ENCODE assay signal across 16 cellular contexts in the genomic region with DNA sequence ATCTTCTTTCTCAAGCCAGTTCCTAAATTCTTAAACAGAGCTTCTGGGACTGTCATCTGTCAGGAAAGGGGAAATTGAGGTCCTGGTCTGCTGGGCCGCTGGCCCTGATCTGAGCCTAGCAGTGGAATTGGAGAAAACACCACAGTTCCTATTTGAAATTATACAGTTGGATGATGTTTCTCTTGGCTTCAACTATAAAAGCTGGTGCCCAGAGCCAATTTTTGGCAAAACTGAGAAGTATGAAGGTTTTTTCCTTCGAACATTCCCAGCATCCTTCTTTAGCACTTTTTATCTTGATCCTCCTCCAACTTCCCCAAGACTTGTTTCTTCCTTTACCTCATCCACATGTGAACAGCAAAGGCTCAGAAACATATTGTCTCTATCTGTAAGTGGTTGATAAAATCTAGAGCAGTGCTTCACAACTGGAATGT.
A peak's percentile ranks its signal among the peaks of the same experiment; 100 is the strongest.
DNase-seq lines count a peak whose midpoint lies in the region; ATAC-seq and TF ChIP-seq lines count a peak whose summit lies in the region.
"Had no signal": no experiment of that assay in that cellular context is flagged by ENCODE, and none has a peak within 500 bp of the region (broad histone marks: within the 10 kb centered on the region; RNA-seq: fewer than 3 reads in every experiment).

No MANE protein-coding gene starts in this region.

- intact Hi-C loops in left cardiac atrium (cut with DNase I) (no loop called here), body of pancreas (cut with DNase I) (no loop called here)

- no peak for TF ChIP-seq POLR2A in body of pancreas (IDR thresholded peaks at IDR 0.05)

- no peak overlapping the region for H3K4me3 ChIP-seq in smooth muscle cell
- no peak overlapping the region for H3K4me3 ChIP-seq in CD8-positive, alpha-beta memory T cell (ENCODE audit: low read length)
- no peak overlapping the region for H3K4me3 ChIP-seq in body of pancreas

- H3K27me3 Mint-ChIP-seq in CD8-positive, alpha-beta memory T cell: peaks cover 1 to 7% of the 10 kb centered on the region in 2 donors
- H3K27me3 Mint-ChIP-seq: central memory CD8-positive, alpha-beta T cell had no signal

- POLR2A ChIA-PET in CD8-positive, alpha-beta memory T cell (lab: Charles Lee): no interaction called here

- peaks cover 0 to 3% (median under 1%) of the 10 kb centered on the region in 3 donors for H3K36me3 Mint-ChIP-seq in CD8-positive, alpha-beta memory T cell
- H3K36me3 Mint-ChIP-seq: mesothelial cell of epicardium had no signal

- no peaks in the 10 kb centered on the region for H4K20me1 ChIP-seq in smooth muscle cell (ENCODE audit: low read depth)

- H3K4me1 Mint-ChIP-seq in CD8-positive, alpha-beta memory T cell: peaks cover 0 to 2% (median under 1%) of the 10 kb centered on the region in 3 donors
- H3K4me1 Mint-ChIP-seq: central memory CD8-positive, alpha-beta T cell had no signal

- peak overlapping the region; percentile 40 for H3K27ac ChIP-seq in smooth muscle cell (ENCODE audit: low read depth)
- H3K27ac ChIP-seq in CD8-positive, alpha-beta memory T cell (ENCODE audit: low read depth, low read length): no peak overlapping the region
- peak overlapping the region in 1 of 4 donors; percentile 59 for H3K27ac ChIP-seq in body of pancreas

- H3K4me1 ChIP-seq in smooth muscle cell (ENCODE audit: low read depth): no peaks in the 10 kb centered on the region
- H3K4me1 ChIP-seq in CD8-positive, alpha-beta memory T cell (ENCODE audit: insufficient read depth, low read length): no peaks in the 10 kb centered on the region
- H3K4me1 ChIP-seq in body of pancreas: peaks cover 11% of the 10 kb centered on the region

- TF ChIP-seq CTCF in smooth muscle cell (IDR thresholded peaks at IDR 0.05; ENCODE audit: borderline replicate concordance, insufficient read depth, poor library complexity, severe bottlenecking): no peak
- TF ChIP-seq CTCF in body of pancreas (IDR thresholded peaks at IDR 0.05): no peak

- no peaks in the 10 kb centered on the region for H3K79me2 ChIP-seq in smooth muscle cell (ENCODE audit: low read depth)

- H3K27me3 ChIP-seq in smooth muscle cell (ENCODE audit: low read depth): no peaks in the 10 kb centered on the region
- H3K27me3 ChIP-seq in CD8-positive, alpha-beta memory T cell (ENCODE audit: insufficient read depth, low read length, poor library complexity, severe bottlenecking): no peaks in the 10 kb centered on the region
- no peaks in the 10 kb centered on the region for H3K27me3 ChIP-seq in body of pancreas

- H3K4me2 ChIP-seq in smooth muscle cell: no peak overlapping the region

- ATAC-seq in left cardiac atrium (peak; percentile 7 to 9), body of pancreas (no peak)
- ATAC-seq: T-cell had no signal

- H3K36me3 ChIP-seq in smooth muscle cell (ENCODE audit: low read depth) (no peaks in the 10 kb centered on the region), body of pancreas (replicated peaks in 1 of 2; ENCODE audit: insufficient read depth in 1 of 2, low read depth in 2 of 2) (no peaks in the 10 kb centered on the region)
- no peaks in the 10 kb centered on the region for H3K36me3 ChIP-seq in CD8-positive, alpha-beta memory T cell (ENCODE audit: insufficient read depth, low read length)

- H3K9me3 ChIP-seq in smooth muscle cell (replicated peaks; ENCODE audit: low read depth) (no peaks in the 10 kb centered on the region), body of pancreas (no peaks in the 10 kb centered on the region)
- H3K9me3 ChIP-seq in CD8-positive, alpha-beta memory T cell (ENCODE audit: low read length): no peaks in the 10 kb centered on the region

- H3F3A ChIP-seq in smooth muscle cell (ENCODE audit: low read depth): no peaks in the 10 kb centered on the region

- H2AFZ ChIP-seq in smooth muscle cell (ENCODE audit: low read depth): no peak overlapping the region

- H3K4me3 Mint-ChIP-seq in CD8-positive, alpha-beta memory T cell: no peak overlapping the region
- H3K4me3 Mint-ChIP-seq: activated B cell treated with CpG ODN at 0.5 μM for 24 hours; activated T-helper 1 cell treated with anti-CD3 and anti-CD28 coated beads, Interleukin-12 subunit alpha, Interleukin-12 subunit beta, Interleukin-2, Interleukin-4 antibody, amounts not matched to agents 30 ng/mL and 10 ng/mL and 1 ng/mL, durations not matched to agents 14 hours and 24 hours and 36 hours; central memory CD8-positive, alpha-beta T cell; HFFc6; mesothelial cell of epicardium; T-cell had no signal

- no peaks in the 10 kb centered on the region for H3K9me3 Mint-ChIP-seq in CD8-positive, alpha-beta memory T cell
- H3K9me3 Mint-ChIP-seq: activated B cell treated with CpG ODN at 0.5 μM for 24 hours; activated T-helper 1 cell treated with anti-CD3 and anti-CD28 coated beads, Interleukin-12 subunit alpha, Interleukin-12 subunit beta, Interleukin-2, Interleukin-4 antibody, amounts not matched to agents 30 ng/mL and 10 ng/mL and 1 ng/mL, durations not matched to agents 14 hours and 24 hours and 36 hours; central memory CD8-positive, alpha-beta T cell; HFFc6; T-cell had no signal

- in situ Hi-C loops in KBM-7 (cut with MboI; ENCODE audit: low pct_unique_long_range_greater_than_20kb, low sequenced_read_pairs): no loop called here

- DNase-seq in KBM-7 (peak; percentile 35), astrocyte of the hippocampus (ENCODE audit: low read depth, low spot score) (peak; percentile 71), left cardiac atrium (no peak), smooth muscle cell (lab: John Stamatoyannopoulos, UW; ENCODE audit: unreplicated experiment) (no peak), OCI-M1 (lab: John Stamatoyannopoulos, UW) (no peak), body of pancreas (no peak), NCI-H2227 (lab: John Stamatoyannopoulos, UW; ENCODE audit: unreplicated experiment) (no peak)
- DNase-seq in CD8-positive, alpha-beta memory T cell: no peak
- DNase-seq: activated B cell treated with CpG ODN at 0.5 μM for 24 hours, HFFc6, NCI-H2171 treated with DMSO at 0.1 percent for 48 hours, RPMI8226, T-cell had no signal

- CTCF ChIA-PET in CD8-positive, alpha-beta memory T cell (lab: Charles Lee): no interaction called here

- no peak overlapping the region for H3K27ac Mint-ChIP-seq in CD8-positive, alpha-beta memory T cell
- H3K27ac Mint-ChIP-seq: activated B cell treated with CpG ODN at 0.5 μM for 24 hours; activated T-helper 1 cell treated with anti-CD3 and anti-CD28 coated beads, Interleukin-12 subunit alpha, Interleukin-12 subunit beta, Interleukin-2, Interleukin-4 antibody, amounts not matched to agents 30 ng/mL and 10 ng/mL and 1 ng/mL, durations not matched to agents 14 hours and 24 hours and 36 hours; HFFc6; mesothelial cell of epicardium; T-cell had no signal

- H3K9ac ChIP-seq in smooth muscle cell (ENCODE audit: low read depth): no peak overlapping the region

- 96% methylated on average over 2 of the region's 2 CpGs for WGBS in smooth muscle cell (ENCODE audit: low lambda C conversion rate)
- 54 to 69% methylated on average over 2 of the region's 2 CpGs for WGBS in body of pancreas, 2 donors

Comparison
In these comparisons a context has a peak if more than half of its experiments do, and no peak if none do; other contexts are left out.
1. DNase-seq: peak in KBM-7 (single experiment) and astrocyte of the hippocampus (single experiment); none in left cardiac atrium (single experiment), smooth muscle cell (single experiment), OCI-M1 (single experiment), CD8-positive, alpha-beta memory T cell (0 of 5), body of pancreas (0 of 4) and NCI-H2227 (single experiment).